8 cellular contexts compared by ENCODE assay signal in the genomic region with DNA sequence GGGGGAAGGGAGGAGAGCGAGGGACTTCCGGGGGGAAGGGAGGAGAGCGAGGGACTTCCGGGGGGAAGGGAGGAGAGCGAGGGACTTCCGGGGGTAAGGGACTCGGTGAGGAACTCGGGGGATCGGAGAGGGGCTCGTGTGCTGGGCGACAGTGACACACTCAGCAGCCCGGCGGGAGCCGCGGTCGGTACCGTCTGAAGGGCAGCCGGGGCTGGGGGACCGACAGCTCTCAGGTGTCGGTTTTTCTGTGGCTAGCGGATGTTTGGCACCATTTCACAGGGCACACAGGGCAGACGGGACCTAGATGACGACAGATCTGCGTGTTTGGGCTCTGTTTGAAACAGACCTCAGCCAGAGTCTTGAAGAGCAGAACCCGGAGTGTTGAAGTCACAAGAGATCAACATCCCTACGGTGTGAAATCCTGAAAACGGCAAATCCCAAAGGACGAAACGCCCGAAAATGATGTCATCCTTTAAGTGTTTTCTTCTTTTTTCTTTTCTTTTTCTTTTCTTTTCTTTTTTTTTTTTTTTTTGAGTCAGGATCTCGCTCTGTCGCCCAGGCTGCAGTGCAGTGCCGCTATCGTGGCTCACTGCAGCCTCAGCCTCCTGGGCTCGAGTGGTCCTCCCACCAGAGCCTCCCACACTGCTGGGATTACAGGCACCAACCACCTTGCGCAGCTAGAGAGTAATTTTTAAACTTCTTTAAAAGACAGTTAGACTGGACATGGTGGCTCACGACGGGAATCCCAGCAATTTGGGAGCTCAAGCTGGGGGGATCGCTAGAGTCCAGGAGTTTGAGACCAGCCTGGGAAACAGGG. TPM values are rescaled to one million over a fixed set of nuclear protein-coding genes. Genes with fewer than 3 reads are reported as not detected.
A peak's percentile ranks its signal among the peaks of the same experiment; 100 is the strongest.
DNase-seq lines count a peak whose midpoint lies in the region; ATAC-seq and TF ChIP-seq lines count a peak whose summit lies in the region.

No MANE protein-coding gene starts in this region.

- no peaks in the 10 kb centered on the region for H3K36me3 ChIP-seq in CD4-positive, CD25-positive, alpha-beta regulatory T cell (ENCODE audit: control insufficient read depth, insufficient read depth, low read length)
- H3K36me3 ChIP-seq in HUES6 (ENCODE audit: control insufficient read depth, insufficient read depth, low read length) (no peaks in the 10 kb centered on the region), neuronal stem cell (replicated peaks in 1 of 2; ENCODE audit: control insufficient read depth in 2 of 2, insufficient read depth in 2 of 2, low read length in 2 of 2) (peaks cover 0 to 3% of the 10 kb centered on the region in 2 donors)

- H3K4me1 Mint-ChIP-seq in CD4-positive, CD25-positive, alpha-beta regulatory T cell, result peaks cover 6 to 32% (median 11%) of the 10 kb centered on the region in 4 donors

- no peak overlapping the region for H2AK5ac ChIP-seq in neuronal stem cell (ENCODE audit: low read depth, low read length)

- peaks cover 5% of the 10 kb centered on the region for H3K27me3 Mint-ChIP-seq in CD4-positive, CD25-positive, alpha-beta regulatory T cell

- peak overlapping the region; percentile 98 for H3K27ac ChIP-seq in CD4-positive, CD25-positive, alpha-beta regulatory T cell (ENCODE audit: insufficient read depth, low read length, poor library complexity, severe bottlenecking)
- H3K27ac ChIP-seq in HUES6 (ENCODE audit: low read depth, low read length) (peak overlapping the region; percentile 20), foreskin keratinocyte (peak overlapping the region; percentile 89), neuronal stem cell (replicated peaks; ENCODE audit: low read length) (peak overlapping the region; percentile 83)

- peak overlapping the region; percentile 62 for H2BK5ac ChIP-seq in neuronal stem cell (ENCODE audit: low read length)

- H3K27ac Mint-ChIP-seq in CD4-positive, CD25-positive, alpha-beta regulatory T cell, result peak overlapping the region; percentile 99 to 100 (median 99)

- no peaks in the 10 kb centered on the region for H3K9me3 ChIP-seq in CD4-positive, CD25-positive, alpha-beta regulatory T cell (ENCODE audit: control insufficient read depth in 2 of 2, low read length in 2 of 2)
- peaks cover 4% of the 10 kb centered on the region; the same call in 1 of the 2 replicates for H3K9me3 ChIP-seq in HUES6 (ENCODE audit: control insufficient read depth, insufficient read depth, low read depth, low read length)
- peaks cover 0 to 2% of the 10 kb centered on the region in 2 donors for H3K9me3 ChIP-seq in neuronal stem cell (replicated peaks in 1 of 2; ENCODE audit: control insufficient read depth in 2 of 2, insufficient read depth in 1 of 2, low read depth in 1 of 2, low read length in 2 of 2)

- no peak overlapping the region for H3K14ac ChIP-seq in neuronal stem cell (ENCODE audit: low read length)

- no peak overlapping the region for H4K8ac ChIP-seq in neuronal stem cell (ENCODE audit: low read depth, low read length)

- peak; percentile 79 to 80 for ATAC-seq in CD4-positive, CD25-positive, alpha-beta regulatory T cell (ENCODE audit: low read depth in 2 of 2)
- peak; percentile 64 for ATAC-seq in GM19397 (IDR thresholded peaks at IDR 0.05; ENCODE audit: unreplicated experiment)
- ATAC-seq in foreskin keratinocyte, result peak; percentile 49

- no peak overlapping the region for H4K91ac ChIP-seq in neuronal stem cell (ENCODE audit: low read depth, low read length, poor library complexity)

- H3K18ac ChIP-seq in neuronal stem cell (ENCODE audit: low read length), result peak overlapping the region; percentile 69

- H3K4ac ChIP-seq in neuronal stem cell (ENCODE audit: low read length), result no peak overlapping the region

- H3K36me3 Mint-ChIP-seq in CD4-positive, CD25-positive, alpha-beta regulatory T cell, result no peaks in the 10 kb centered on the region

- no peak for TF ChIP-seq CTCF in foreskin keratinocyte (conservative IDR thresholded peaks at IDR 0.05)

- H2AFZ ChIP-seq in neuronal stem cell (ENCODE audit: low read length), result peak overlapping the region; percentile 92

- peak overlapping the region; percentile 85 for H3K4me3 ChIP-seq in CD4-positive, CD25-positive, alpha-beta regulatory T cell (ENCODE audit: low read depth, low read length)
- peak overlapping the region; percentile 82 for H3K4me3 ChIP-seq in HUES6 (ENCODE audit: low read depth, low read length)
- H3K4me3 ChIP-seq in neuronal stem cell (ENCODE audit: low read length in 2 of 2), result peak overlapping the region; percentile 96 to 99

- H3K9me3 Mint-ChIP-seq in CD4-positive, CD25-positive, alpha-beta regulatory T cell, result peaks cover 0 to 2% (median 0%) of the 10 kb centered on the region in 7 donors

- H2BK15ac ChIP-seq in neuronal stem cell (ENCODE audit: low read length), result no peak overlapping the region

- peak overlapping the region; percentile 77 for H3K9ac ChIP-seq in HUES6 (ENCODE audit: low read length)
- peak overlapping the region; percentile 96 for H3K9ac ChIP-seq in neuronal stem cell (ENCODE audit: low read depth, low read length, poor library complexity)

- H3K4me1 ChIP-seq in CD4-positive, CD25-positive, alpha-beta regulatory T cell (ENCODE audit: control insufficient read depth, insufficient read depth, low read length, poor library complexity, severe bottlenecking), result peaks cover 9% of the 10 kb centered on the region
- H3K4me1 ChIP-seq in HUES6 (ENCODE audit: control insufficient read depth, insufficient read depth, low read length) (no peaks in the 10 kb centered on the region), foreskin keratinocyte (no peaks in the 10 kb centered on the region), neuronal stem cell (ENCODE audit: control insufficient read depth in 2 of 2, insufficient read depth in 1 of 2, low read depth in 1 of 2, low read length in 2 of 2) (peaks cover 0 to 3% of the 10 kb centered on the region in 2 donors)

- H3K23ac ChIP-seq in neuronal stem cell (ENCODE audit: low read depth, low read length, poor library complexity), result peak overlapping the region; percentile 99

- H2BK120ac ChIP-seq in neuronal stem cell (ENCODE audit: low read depth, low read length), result peak overlapping the region; percentile 76

- peaks cover 2% of the 10 kb centered on the region for H3K79me1 ChIP-seq in neuronal stem cell (ENCODE audit: low read depth, low read length)

- peak overlapping the region; percentile 96 to 99 (median 96) for H3K4me3 Mint-ChIP-seq in CD4-positive, CD25-positive, alpha-beta regulatory T cell

- peak; percentile 80 to 93 (median 88) for DNase-seq in CD4-positive, CD25-positive, alpha-beta regulatory T cell
- DNase-seq in SHP77 (lab: John Stamatoyannopoulos, UW) (peak; percentile 64 to 82), activated gamma-delta T cell treated with Interleukin-2 at 50 U/mL for 16 hours (peak; percentile 76), foreskin keratinocyte (peak; percentile 45 to 74), neuronal stem cell (ENCODE audit: low spot score) (peak; percentile 79), stromal cell of bone marrow (ENCODE audit: low read depth) (peak; percentile 47)

- no peak overlapping the region for H2BK12ac ChIP-seq in neuronal stem cell (ENCODE audit: low read length)

- peak overlapping the region; percentile 71 for H3K4me2 ChIP-seq in neuronal stem cell (ENCODE audit: insufficient read depth, low read length, poor library complexity, severe bottlenecking)

- no peaks in the 10 kb centered on the region for H3K27me3 ChIP-seq in CD4-positive, CD25-positive, alpha-beta regulatory T cell (ENCODE audit: control insufficient read depth, insufficient read depth, low read length)
- H3K27me3 ChIP-seq in HUES6 (ENCODE audit: control insufficient read depth, insufficient read depth, low read length) (peaks cover 2% of the 10 kb centered on the region; the same call in 1 of the 2 replicates), foreskin keratinocyte (no peaks in the 10 kb centered on the region), neuronal stem cell (ENCODE audit: control insufficient read depth in 3 of 3, insufficient read depth in 3 of 3, low read depth in 1 of 3, low read length in 3 of 3) (no peaks in the 10 kb centered on the region)

- no CpG with 5 or more reads among the region's 39 CpGs for WGBS in neuronal stem cell (ENCODE audit: extremely low coverage in 2 of 2, insufficient read length in 2 of 2, insufficient replicate concordance in 1 of 2), 2 donors

RNA-seq across cellular contexts. Expression of gene ZNF778, which starts 23.9 kb away (rescaled TPM):
- 7.9 TPM for total RNA-seq in CD4-positive, CD25-positive, alpha-beta regulatory T cell
- 1 to 10 TPM; 3.3 to 4.9 (median 3.9) TPM for polyA plus RNA-seq in CD4-positive, CD25-positive, alpha-beta regulatory T cell
- total RNA-seq in foreskin keratinocyte, result 4.2 and 4.3 TPM in 2 replicates
- 1.1 and 1.6 TPM in 2 replicates for polyA plus RNA-seq in foreskin keratinocyte
- polyA plus RNA-seq in neuronal stem cell (2013, experiment 1 of 2), result 7.7 TPM
- polyA plus RNA-seq in neuronal stem cell (2013, experiment 2 of 2), result 8.7 TPM

RNA-seq across cellular contexts. Expression of gene SLC22A31, which starts 41.1 kb away (rescaled TPM):
- total RNA-seq in CD4-positive, CD25-positive, alpha-beta regulatory T cell, result not detected
- polyA plus RNA-seq in CD4-positive, CD25-positive, alpha-beta regulatory T cell, result under 1 TPM in 1 of 4 donors, not detected in 3; 0.14 TPM
- total RNA-seq in foreskin keratinocyte, result 0.14 TPM in 1 of 2 replicates, not detected in the other
- 0.15 and 0.20 TPM in 2 replicates for polyA plus RNA-seq in foreskin keratinocyte
- polyA plus RNA-seq in neuronal stem cell (2013, experiment 1 of 2), result 0.67 TPM
- 0.97 TPM for polyA plus RNA-seq in neuronal stem cell (2013, experiment 2 of 2)

Comparison
In these comparisons a context has a peak if more than half of its experiments do, and no peak if none do; other contexts are left out.
1. Peak in every context shown above with its lines: DNase-seq, ATAC-seq, H3K4me3 ChIP-seq and H3K27ac ChIP-seq.
2. H3K27ac ChIP-seq: peak in every context shown above with its lines; median percentile 98 in CD4-positive, CD25-positive, alpha-beta regulatory T cell; 89 in foreskin keratinocyte; 83 in neuronal stem cell; 20 in HUES6.